In the genomic region with DNA sequence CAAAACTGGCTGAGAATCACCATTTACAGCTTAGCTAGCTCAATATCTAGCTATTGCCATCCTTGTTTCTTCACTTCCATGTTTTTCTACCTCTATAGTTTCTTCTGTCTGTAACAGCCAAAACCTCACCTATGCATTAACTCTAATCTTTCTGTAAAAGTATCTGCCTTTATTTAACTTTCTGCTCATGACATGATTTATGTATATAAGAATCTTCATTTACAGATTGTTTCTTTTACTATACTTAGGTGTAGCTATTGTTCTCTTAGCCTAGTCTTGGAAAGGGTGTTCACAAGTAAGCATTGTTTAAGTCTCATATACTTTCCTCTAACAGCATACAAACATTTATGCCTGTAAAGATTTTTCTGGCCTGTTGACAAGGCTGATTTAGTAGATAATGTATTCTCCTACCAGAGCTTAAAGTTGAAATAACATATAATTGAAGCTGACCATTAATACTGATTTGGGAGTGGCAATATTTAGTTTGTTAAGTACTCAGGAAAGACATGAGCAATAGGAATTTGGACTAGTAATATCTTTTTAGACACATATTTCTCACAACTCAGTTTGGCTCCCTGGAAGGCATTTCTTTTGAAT, we compare ENCODE assay signal across 1 cellular context.
TF ChIP-seq lines count a peak whose summit lies in the region.

No MANE protein-coding gene starts in this region.

TF ChIP-seq in HEK293, 187 proteins besides CTCF, POLR2A, EP300 and RAD21:
- TF ChIP-seq, protein P1, sequence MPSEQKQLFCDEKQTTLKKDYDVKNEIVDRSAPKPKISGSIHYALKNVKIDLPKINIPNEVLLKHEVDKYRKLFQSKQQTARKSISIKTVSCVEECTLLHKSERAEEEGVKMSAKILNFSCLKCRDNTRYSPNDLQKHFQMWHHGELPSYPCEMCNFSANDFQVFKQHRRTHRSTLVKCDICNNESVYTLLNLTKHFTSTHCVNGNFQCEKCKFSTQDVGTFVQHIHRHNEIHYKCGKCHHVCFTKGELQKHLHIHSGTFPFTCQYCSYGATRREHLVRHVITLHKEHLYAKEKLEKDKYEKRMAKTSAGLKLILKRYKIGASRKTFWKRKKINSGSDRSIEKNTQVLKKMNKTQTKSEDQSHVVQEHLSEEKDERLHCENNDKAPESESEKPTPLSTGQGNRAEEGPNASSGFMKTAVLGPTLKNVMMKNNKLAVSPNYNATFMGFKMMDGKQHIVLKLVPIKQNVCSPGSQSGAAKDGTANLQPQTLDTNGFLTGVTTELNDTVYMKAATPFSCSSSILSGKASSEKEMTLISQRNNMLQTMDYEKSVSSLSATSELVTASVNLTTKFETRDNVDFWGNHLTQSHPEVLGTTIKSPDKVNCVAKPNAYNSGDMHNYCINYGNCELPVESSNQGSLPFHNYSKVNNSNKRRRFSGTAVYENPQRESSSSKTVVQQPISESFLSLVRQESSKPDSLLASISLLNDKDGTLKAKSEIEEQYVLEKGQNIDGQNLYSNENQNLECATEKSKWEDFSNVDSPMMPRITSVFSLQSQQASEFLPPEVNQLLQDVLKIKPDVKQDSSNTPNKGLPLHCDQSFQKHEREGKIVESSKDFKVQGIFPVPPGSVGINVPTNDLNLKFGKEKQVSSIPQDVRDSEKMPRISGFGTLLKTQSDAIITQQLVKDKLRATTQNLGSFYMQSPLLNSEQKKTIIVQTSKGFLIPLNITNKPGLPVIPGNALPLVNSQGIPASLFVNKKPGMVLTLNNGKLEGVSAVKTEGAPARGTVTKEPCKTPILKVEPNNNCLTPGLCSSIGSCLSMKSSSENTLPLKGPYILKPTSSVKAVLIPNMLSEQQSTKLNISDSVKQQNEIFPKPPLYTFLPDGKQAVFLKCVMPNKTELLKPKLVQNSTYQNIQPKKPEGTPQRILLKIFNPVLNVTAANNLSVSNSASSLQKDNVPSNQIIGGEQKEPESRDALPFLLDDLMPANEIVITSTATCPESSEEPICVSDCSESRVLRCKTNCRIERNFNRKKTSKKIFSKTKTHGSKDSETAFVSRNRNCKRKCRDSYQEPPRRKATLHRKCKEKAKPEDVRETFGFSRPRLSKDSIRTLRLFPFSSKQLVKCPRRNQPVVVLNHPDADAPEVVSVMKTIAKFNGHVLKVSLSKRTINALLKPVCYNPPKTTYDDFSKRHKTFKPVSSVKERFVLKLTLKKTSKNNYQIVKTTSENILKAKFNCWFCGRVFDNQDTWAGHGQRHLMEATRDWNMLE (tag by site-specific recombination; conservative IDR thresholded peaks at IDR 0.05; ENCODE audit: low read depth), result no peak
- peak; percentile 22 for TF ChIP-seq PRDM6 (tag by site-specific recombination; IDR thresholded peaks at IDR 0.05)
